In genomic region chr16:31216116-31216469, GRCh38 we compare ENCODE assay signal across 11 cellular contexts. TPM values are rescaled to one million over a fixed set of nuclear protein-coding genes. Genes with fewer than 3 reads are reported as not detected.
DNase-seq lines count a peak whose midpoint lies in the region; ATAC-seq and TF ChIP-seq lines count a peak whose summit lies in the region.
"Had no signal": no experiment of that assay in that cellular context is flagged by ENCODE, and none has a peak within 500 bp of the region (broad histone marks: within the 10 kb centered on the region; RNA-seq: fewer than 3 reads in every experiment).

No MANE protein-coding gene starts in this region.

- H3K9me3 ChIP-seq in ES-I3 (ENCODE audit: control insufficient read depth, insufficient read depth, low read length) (no peaks in the 10 kb centered on the region), esophagus squamous epithelium (no peaks in the 10 kb centered on the region)

- H3K4me3 ChIP-seq in esophagus squamous epithelium (peak overlapping the region in 3 of 4 donors; percentile 27 to 70 (median 45)), skeletal muscle cell (ENCODE audit: low read depth, low read length) (peak overlapping the region; percentile 51)

- POLR2A ChIA-PET in T-cell (lab: Charles Lee) = interaction anchor here in 1 of 2 donors (0.9 kb wide), 1 partner anchor 34 kb away, joined by 3 read pairs; no protein-coding TSS in a partner anchor

- H3K27ac ChIP-seq in esophagus squamous epithelium = no peak overlapping the region

- H3K4me3 Mint-ChIP-seq in T-cell = peak overlapping the region; percentile 67 to 74 (median 70)

- intact Hi-C loops in esophagus squamous epithelium (cut with DNase I) = no loop called here

- DNase-seq in T-cell (no peak), esophagus squamous epithelium (lab: John Stamatoyannopoulos, UW) (no peak), skeletal muscle cell (ENCODE audit: low read depth) (no peak), cortex of kidney (lab: John Stamatoyannopoulos, UW) (no peak)
- no peak for DNase-seq in stimulated activated CD4-positive, alpha-beta T cell treated with anti-CD3 and anti-CD28 coated beads, Interleukin-4, amount 100 ng/mL, for 1 hour
- DNase-seq: NCI-H2227 treated with DMSO at 0.1 percent for 48 hours had no signal

- no peak for TF ChIP-seq POLR2A in esophagus squamous epithelium (IDR thresholded peaks at IDR 0.05)

- TF ChIP-seq CTCF in esophagus squamous epithelium (IDR thresholded peaks at IDR 0.05) = no peak

- peak overlapping the region; percentile 38; the same call in 1 of the 2 replicates for H3K9ac ChIP-seq in ES-I3 (ENCODE audit: low read depth, low read length)

- H3K27me3 ChIP-seq in esophagus squamous epithelium = peaks cover 16 to 89% (median 24%) of the 10 kb centered on the region in 4 donors

- ATAC-seq in T-cell (replicated peaks in 1 of 4) (peak in 1 of 4 experiments; percentile 3), esophagus mucosa (no peak)

- H3K4me1 Mint-ChIP-seq in T-cell = peaks cover 16 to 24% (median 17%) of the 10 kb centered on the region in 3 donors

- H3K27me3 Mint-ChIP-seq in T-cell = peaks cover 31 to 57% of the 10 kb centered on the region in 2 donors

- CTCF ChIA-PET in T-cell (lab: Charles Lee) = interaction anchor here in 1 of 2 donors (1.1 kb wide), 1 partner anchor 15 kb away, joined by 3 read pairs; no protein-coding TSS in a partner anchor

- no peaks in the 10 kb centered on the region for H3K36me3 ChIP-seq in ES-I3 (ENCODE audit: insufficient read depth, low read length)
- H3K36me3 ChIP-seq in esophagus squamous epithelium = no peaks in the 10 kb centered on the region

- H3K27ac Mint-ChIP-seq in T-cell = no peak overlapping the region

- H3K9me3 Mint-ChIP-seq in T-cell = no peaks in the 10 kb centered on the region

- 7% methylated on average over 5 of the region's 10 CpGs; no CpG with 5 or more reads in 1 of the 2 donors for WGBS in esophagus squamous epithelium, 2 donors

- peaks cover 5% of the 10 kb centered on the region; the same call in 1 of the 2 replicates for H3K4me1 ChIP-seq in ES-I3 (ENCODE audit: insufficient read depth, low read length)
- peaks cover 24 to 30% (median 28%) of the 10 kb centered on the region in 3 donors for H3K4me1 ChIP-seq in esophagus squamous epithelium

- H3K36me3 Mint-ChIP-seq in T-cell = no peaks in the 10 kb centered on the region

RNA-seq across cellular contexts. Expression of gene PYDC1, which starts 0.8 kb away (rescaled TPM):
- total RNA-seq in T-cell (not detected), esophagus squamous epithelium (not detected), esophagus mucosa (not detected)
- total RNA-seq: epithelial cell of proximal tubule, HT1080, left lobe of liver had no signal

RNA-seq across cellular contexts. Expression of gene TRIM72, which starts 2.2 kb away (rescaled TPM):
- total RNA-seq in T-cell (under 1 TPM in 3 of 5 donors, not detected in 2; 0.03 to 0.09 (median 0.09) TPM), esophagus squamous epithelium (not detected), esophagus mucosa (0.04 TPM)
- total RNA-seq: epithelial cell of proximal tubule, left lobe of liver had no signal

RNA-seq across cellular contexts. Expression of gene PYCARD, which starts 13.5 kb away (rescaled TPM):
- total RNA-seq in T-cell = 10 to 100 TPM; 16.1 to 40.3 (median 33.4) TPM
- 10 to 100 TPM; 53.0 to 70.7 (median 63.9) TPM for total RNA-seq in esophagus squamous epithelium
- total RNA-seq in esophagus mucosa = 75.6 TPM

RNA-seq across cellular contexts. Expression of gene FUS, which starts 36.2 kb away (rescaled TPM):
- total RNA-seq in T-cell (100 to 1,000 TPM; 410 to 963 (median 434) TPM), esophagus squamous epithelium (10 to 100 TPM; 30.2 to 97.8 (median 55.1) TPM), esophagus mucosa (127 TPM)

RNA-seq across cellular contexts. Expression of gene ITGAM, which starts 43.7 kb away (rescaled TPM):
- total RNA-seq in T-cell (10 to 100 TPM in 2 of 5 donors, 1 to 10 TPM in 3; 1.8 to 20.0 (median 4.1) TPM), esophagus squamous epithelium (10 to 100 TPM in 1 of 4 donors, 1 to 10 TPM in 1, under 1 TPM in 2; 0.19 to 20.2 (median 3.1) TPM), esophagus mucosa (0.96 TPM)
